Comparison of ENCODE assay signal across 1 cellular context in the genomic region with DNA sequence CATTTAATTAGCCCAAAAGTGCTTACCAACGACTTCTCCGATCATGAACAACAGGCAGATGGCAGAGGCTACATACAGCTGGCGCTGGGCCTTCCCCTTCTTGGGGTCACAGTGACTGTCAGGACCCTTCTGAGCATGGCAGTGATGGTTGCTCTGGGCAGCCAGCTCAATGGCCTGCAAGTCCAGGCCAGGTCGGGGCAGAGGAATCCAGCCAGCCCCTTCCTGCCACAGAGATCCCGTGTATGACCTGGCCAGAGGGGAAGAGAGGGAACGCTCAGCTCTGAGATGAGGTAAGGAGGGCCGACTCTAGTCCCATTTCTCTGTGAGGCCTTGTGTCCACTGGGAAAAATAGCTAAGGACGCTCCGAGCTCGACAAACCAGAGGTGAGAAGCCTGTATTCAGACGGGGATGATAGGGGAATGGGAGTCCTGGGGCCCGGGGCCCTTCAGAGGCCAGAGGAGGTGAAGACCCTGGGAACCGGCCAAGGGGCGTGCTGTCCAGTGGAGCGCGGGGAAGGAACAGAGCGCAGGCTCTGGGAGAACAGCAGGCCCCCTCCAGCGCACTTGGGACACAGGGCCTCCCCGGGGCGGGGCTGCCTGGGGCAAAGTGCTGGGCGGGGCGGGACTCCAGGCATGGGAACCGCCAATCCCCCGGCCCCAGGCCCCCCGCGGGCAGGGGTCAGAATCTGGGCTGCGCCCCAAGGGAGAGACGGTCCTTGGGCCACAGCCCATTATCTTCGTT.
A peak's percentile ranks its signal among the peaks of the same experiment; 100 is the strongest.
TF ChIP-seq lines count a peak whose summit lies in the region.

No MANE protein-coding gene starts in this region.

TF ChIP-seq in GM23338, 12 proteins besides CTCF, POLR2A, EP300 and RAD21:
- TF ChIP-seq, protein P1, sequence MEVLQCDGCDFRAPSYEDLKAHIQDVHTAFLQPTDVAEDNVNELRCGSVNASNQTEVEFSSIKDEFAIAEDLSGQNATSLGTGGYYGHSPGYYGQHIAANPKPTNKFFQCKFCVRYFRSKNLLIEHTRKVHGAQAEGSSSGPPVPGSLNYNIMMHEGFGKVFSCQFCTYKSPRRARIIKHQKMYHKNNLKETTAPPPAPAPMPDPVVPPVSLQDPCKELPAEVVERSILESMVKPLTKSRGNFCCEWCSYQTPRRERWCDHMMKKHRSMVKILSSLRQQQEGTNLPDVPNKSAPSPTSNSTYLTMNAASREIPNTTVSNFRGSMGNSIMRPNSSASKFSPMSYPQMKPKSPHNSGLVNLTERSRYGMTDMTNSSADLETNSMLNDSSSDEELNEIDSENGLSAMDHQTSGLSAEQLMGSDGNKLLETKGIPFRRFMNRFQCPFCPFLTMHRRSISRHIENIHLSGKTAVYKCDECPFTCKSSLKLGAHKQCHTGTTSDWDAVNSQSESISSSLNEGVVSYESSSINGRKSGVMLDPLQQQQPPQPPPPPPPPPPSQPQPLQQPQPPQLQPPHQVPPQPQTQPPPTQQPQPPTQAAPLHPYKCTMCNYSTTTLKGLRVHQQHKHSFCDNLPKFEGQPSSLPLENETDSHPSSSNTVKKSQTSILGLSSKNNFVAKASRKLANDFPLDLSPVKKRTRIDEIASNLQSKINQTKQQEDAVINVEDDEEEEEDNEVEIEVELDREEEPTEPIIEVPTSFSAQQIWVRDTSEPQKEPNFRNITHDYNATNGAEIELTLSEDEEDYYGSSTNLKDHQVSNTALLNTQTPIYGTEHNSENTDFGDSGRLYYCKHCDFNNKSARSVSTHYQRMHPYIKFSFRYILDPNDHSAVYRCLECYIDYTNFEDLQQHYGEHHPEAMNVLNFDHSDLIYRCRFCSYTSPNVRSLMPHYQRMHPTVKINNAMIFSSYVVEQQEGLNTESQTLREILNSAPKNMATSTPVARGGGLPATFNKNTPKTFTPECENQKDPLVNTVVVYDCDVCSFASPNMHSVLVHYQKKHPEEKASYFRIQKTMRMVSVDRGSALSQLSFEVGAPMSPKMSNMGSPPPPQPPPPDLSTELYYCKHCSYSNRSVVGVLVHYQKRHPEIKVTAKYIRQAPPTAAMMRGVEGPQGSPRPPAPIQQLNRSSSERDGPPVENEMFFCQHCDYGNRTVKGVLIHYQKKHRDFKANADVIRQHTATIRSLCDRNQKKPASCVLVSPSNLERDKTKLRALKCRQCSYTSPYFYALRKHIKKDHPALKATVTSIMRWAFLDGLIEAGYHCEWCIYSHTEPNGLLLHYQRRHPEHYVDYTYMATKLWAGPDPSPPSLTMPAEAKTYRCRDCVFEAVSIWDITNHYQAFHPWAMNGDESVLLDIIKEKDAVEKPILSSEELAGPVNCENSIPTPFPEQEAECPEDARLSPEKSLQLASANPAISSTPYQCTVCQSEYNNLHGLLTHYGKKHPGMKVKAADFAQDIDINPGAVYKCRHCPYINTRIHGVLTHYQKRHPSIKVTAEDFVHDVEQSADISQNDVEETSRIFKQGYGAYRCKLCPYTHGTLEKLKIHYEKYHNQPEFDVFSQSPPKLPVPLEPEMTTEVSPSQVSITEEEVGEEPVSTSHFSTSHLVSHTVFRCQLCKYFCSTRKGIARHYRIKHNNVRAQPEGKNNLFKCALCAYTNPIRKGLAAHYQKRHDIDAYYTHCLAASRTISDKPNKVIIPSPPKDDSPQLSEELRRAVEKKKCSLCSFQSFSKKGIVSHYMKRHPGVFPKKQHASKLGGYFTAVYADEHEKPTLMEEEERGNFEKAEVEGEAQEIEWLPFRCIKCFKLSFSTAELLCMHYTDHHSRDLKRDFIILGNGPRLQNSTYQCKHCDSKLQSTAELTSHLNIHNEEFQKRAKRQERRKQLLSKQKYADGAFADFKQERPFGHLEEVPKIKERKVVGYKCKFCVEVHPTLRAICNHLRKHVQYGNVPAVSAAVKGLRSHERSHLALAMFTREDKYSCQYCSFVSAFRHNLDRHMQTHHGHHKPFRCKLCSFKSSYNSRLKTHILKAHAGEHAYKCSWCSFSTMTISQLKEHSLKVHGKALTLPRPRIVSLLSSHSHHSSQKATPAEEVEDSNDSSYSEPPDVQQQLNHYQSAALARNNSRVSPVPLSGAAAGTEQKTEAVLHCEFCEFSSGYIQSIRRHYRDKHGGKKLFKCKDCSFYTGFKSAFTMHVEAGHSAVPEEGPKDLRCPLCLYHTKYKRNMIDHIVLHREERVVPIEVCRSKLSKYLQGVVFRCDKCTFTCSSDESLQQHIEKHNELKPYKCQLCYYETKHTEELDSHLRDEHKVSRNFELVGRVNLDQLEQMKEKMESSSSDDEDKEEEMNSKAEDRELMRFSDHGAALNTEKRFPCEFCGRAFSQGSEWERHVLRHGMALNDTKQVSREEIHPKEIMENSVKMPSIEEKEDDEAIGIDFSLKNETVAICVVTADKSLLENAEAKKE (CRISPR knock-in tag; IDR thresholded peaks at IDR 0.05): no peak
- TF ChIP-seq EZH2 (IDR thresholded peaks at IDR 0.05; ENCODE audit: low read depth, unreplicated experiment): peak; percentile 14
